Comparison of ENCODE assay signal across 1 cellular context in genomic region chr6:166707045-166707444, GRCh38.
TF ChIP-seq lines count a peak whose summit lies in the region.

No MANE protein-coding gene starts in this region.

TF ChIP-seq in GM23338, 12 proteins besides CTCF, POLR2A, EP300 and RAD21 (continued from another document):
- TF ChIP-seq ZNF462 (CRISPR knock-in tag; IDR thresholded peaks at IDR 0.05) (no peak), ZNF331 (CRISPR knock-in tag; IDR thresholded peaks at IDR 0.05; ENCODE audit: low read depth) (no peak), POLR2AphosphoS5 (IDR thresholded peaks at IDR 0.05; ENCODE audit: low read depth) (no peak), NANOG (IDR thresholded peaks at IDR 0.05; ENCODE audit: borderline replicate concordance) (no peak), STAT1 (IDR thresholded peaks at IDR 0.05; ENCODE audit: unreplicated experiment) (no peak)
